Comparison of ENCODE assay signal across 8 cellular contexts in genomic region chr20:347317-347639, GRCh38. TPM values are rescaled to one million over a fixed set of nuclear protein-coding genes. Genes with fewer than 3 reads are reported as not detected.
A peak's percentile ranks its signal among the peaks of the same experiment; 100 is the strongest.
DNase-seq lines count a peak whose midpoint lies in the region; ATAC-seq and TF ChIP-seq lines count a peak whose summit lies in the region.

No MANE protein-coding gene starts in this region.

- no peak overlapping the region for H3K9ac ChIP-seq in HUES48 (ENCODE audit: low read depth, low read length)

- H3K27me3 Mint-ChIP-seq in nephron (ENCODE audit: low read depth) = no peaks in the 10 kb centered on the region

- peaks cover 10% of the 10 kb centered on the region for H3K4me1 Mint-ChIP-seq in nephron

- H3K27ac ChIP-seq in HUES48 (ENCODE audit: low read depth, low read length) (peak overlapping the region; percentile 98), cingulate gyrus (ENCODE audit: low read depth, low read length) (peak overlapping the region; percentile 98)

- H3K4me3 Mint-ChIP-seq in nephron = peak overlapping the region; percentile 87 to 93 (median 93)

- H3K27ac Mint-ChIP-seq in nephron = peak overlapping the region; percentile 90 to 98 (median 97)

- H3K36me3 Mint-ChIP-seq in nephron (ENCODE audit: low read depth) = peaks cover 15% of the 10 kb centered on the region

- peak overlapping the region; percentile 83 for H3K4me3 ChIP-seq in HUES48 (ENCODE audit: low read depth, low read length)

- peak; percentile 12 for ATAC-seq in GM18907 (IDR thresholded peaks at IDR 0.05; ENCODE audit: unreplicated experiment)
- ATAC-seq in esophagus mucosa = no peak

- TF ChIP-seq CTCF in nephron (IDR thresholded peaks at IDR 0.05; ENCODE audit: unreplicated experiment in 3 of 3) = no peak

- H3K4me1 ChIP-seq in HUES48 (ENCODE audit: control insufficient read depth, insufficient read depth, low read length) = peaks cover 12% of the 10 kb centered on the region

- no peaks in the 10 kb centered on the region; the same call in 1 of the 2 replicates for H3K27me3 ChIP-seq in HUES48 (ENCODE audit: control insufficient read depth, insufficient read depth, low read length)

- DNase-seq in NCI-H1417 treated with DMSO at 0.1 percent for 48 hours (lab: John Stamatoyannopoulos, UW) = no peak
- no peak for DNase-seq in T-helper 9 cell
- DNase-seq in SHP77 (lab: John Stamatoyannopoulos, UW) = no peak

- peaks cover 8% of the 10 kb centered on the region; the same call in 1 of the 2 replicates for H3K36me3 ChIP-seq in HUES48 (ENCODE audit: control insufficient read depth, insufficient read depth, low read length)

- H3K9me3 Mint-ChIP-seq in nephron = no peaks in the 10 kb centered on the region

- H3K9me3 ChIP-seq in HUES48 (ENCODE audit: control insufficient read depth, insufficient read depth, low read length) = no peaks in the 10 kb centered on the region

RNA-seq across cellular contexts. Expression of gene NRSN2, which starts 0.4 kb away (rescaled TPM):
- total RNA-seq in esophagus mucosa = 7.1 TPM

RNA-seq across cellular contexts. Expression of gene SOX12, which starts 21.9 kb away (rescaled TPM):
- 4.5 TPM for total RNA-seq in esophagus mucosa

RNA-seq across cellular contexts. Expression of gene TRIB3, which starts 33.3 kb away (rescaled TPM):
- 58.0 TPM for total RNA-seq in esophagus mucosa

RNA-seq across cellular contexts. Expression of gene ZCCHC3, which starts 49.9 kb away (rescaled TPM):
- 6.2 TPM for total RNA-seq in esophagus mucosa

RNA-seq across cellular contexts. Expression of gene C20orf96, which starts 56.7 kb away (rescaled TPM):
- total RNA-seq in esophagus mucosa = 2.0 TPM
